In genomic region chr6:7726416-7727149, GRCh38 we compare ENCODE assay signal across 8 cellular contexts. TPM values are rescaled to one million over a fixed set of nuclear protein-coding genes. Genes with fewer than 3 reads are reported as not detected.
DNase-seq lines count a peak whose midpoint lies in the region; ATAC-seq, FAIRE-seq and TF ChIP-seq lines count a peak whose summit lies in the region.

No MANE protein-coding gene starts in this region.

- no peaks in the 10 kb centered on the region for H3K9me1 ChIP-seq in K562 (ENCODE audit: control insufficient read depth, insufficient read depth, low read length)

- no peaks in the 10 kb centered on the region for H3K9me3 ChIP-seq in BLaER1 treated with 17β-estradiol and CSF1 and Interleukin-3, amounts not matched to agents 10 nM and 100 nM (replicated peaks in 1 of 11)
- H3K9me3 ChIP-seq in K562 (replicated peaks; ENCODE audit: control insufficient read depth, insufficient read depth, low read depth, low read length) (no peaks in the 10 kb centered on the region), left lung (no peaks in the 10 kb centered on the region), tibial nerve (no peaks in the 10 kb centered on the region)

- TF ChIP-seq EP300 in Ishikawa (IDR thresholded peaks at IDR 0.05; ENCODE audit: borderline replicate concordance) (no peak), K562 (IDR thresholded peaks at IDR 0.05; ENCODE audit: low read length) (no peak), tibial nerve (IDR thresholded peaks at IDR 0.05) (no peak)

- peak overlapping the region; percentile 33 to 72 (median 62); a peak in 21 of 22 replicates for H3K9ac ChIP-seq in BLaER1 treated with 17β-estradiol and CSF1 and Interleukin-3, amounts not matched to agents 10 nM and 100 nM
- H3K9ac ChIP-seq in K562 (ENCODE audit: insufficient read depth in 1 of 2, low read depth in 2 of 2, low read length in 2 of 2) = peak overlapping the region in 1 of 2 experiments; percentile 9; a peak in 2 of 4 replicates

- no peak for TF ChIP-seq CTCF in K562 (IDR thresholded peaks at IDR 0.05 in 2 of 3, conservative IDR thresholded peaks at IDR 0.05 in 1 of 3; ENCODE audit: insufficient read depth in 2 of 3, low read depth in 1 of 3, low read length in 3 of 3)
- no peak for TF ChIP-seq CTCF in left lung (IDR thresholded peaks at IDR 0.05)
- no peak for TF ChIP-seq CTCF in tibial nerve (IDR thresholded peaks at IDR 0.05)

- POLR2A ChIA-PET in K562 (lab: Yijun Ruan, JAX) = no interaction called here

- H3K27me3 ChIP-seq in BLaER1 treated with 17β-estradiol and CSF1 and Interleukin-3, amounts not matched to agents 10 nM and 100 nM = peaks cover 77 to 86% (median 84%) of the 10 kb centered on the region in 11 experiments
- H3K27me3 ChIP-seq in K562 (ENCODE audit: control insufficient read depth in 2 of 2, insufficient read depth in 2 of 2, low read length in 2 of 2) (peaks cover 46 to 53% of the 10 kb centered on the region in 2 experiments), left lung (peaks cover 60 to 85% of the 10 kb centered on the region in 2 donors), tibial nerve (peaks cover 0 to 54% of the 10 kb centered on the region in 2 donors)

- DNase-seq in K562 (ENCODE audit: extremely low read depth in 1 of 4, low spot score in 3 of 4) = peak in 2 of 4 experiments; percentile 16 to 29
- DNase-seq in left lung = peak in 1 of 2 donors; percentile 84
- no peak for DNase-seq in tibial nerve (ENCODE audit: low spot score in 2 of 2)
- DNase-seq in GDM1 (lab: John Stamatoyannopoulos, UW) = no peak

- peak overlapping the region; percentile 98 to 100 (median 99) for H3K4me2 ChIP-seq in BLaER1 treated with 17β-estradiol and CSF1 and Interleukin-3, amounts not matched to agents 10 nM and 100 nM
- peak overlapping the region; percentile 56 for H3K4me2 ChIP-seq in K562 (ENCODE audit: insufficient read depth, low read length)

- H3K36me3 ChIP-seq in BLaER1 treated with 17β-estradiol and CSF1 and Interleukin-3, amounts not matched to agents 10 nM and 100 nM = no peaks in the 10 kb centered on the region
- H3K36me3 ChIP-seq in K562 (ENCODE audit: control insufficient read depth, insufficient read depth, low read length) = no peaks in the 10 kb centered on the region
- H3K36me3 ChIP-seq in left lung = no peaks in the 10 kb centered on the region
- no peaks in the 10 kb centered on the region for H3K36me3 ChIP-seq in tibial nerve

- in situ Hi-C loops in K562 (cut with MboI) = loop anchor here (5.0 kb wide), 1 partner anchor 261 kb away; no protein-coding TSS in a partner anchor

- peaks cover 0 to 35% (median 28%) of the 10 kb centered on the region in 11 experiments; a peak in 19 of 22 replicates for H4K20me1 ChIP-seq in BLaER1 treated with 17β-estradiol and CSF1 and Interleukin-3, amounts not matched to agents 10 nM and 100 nM
- H4K20me1 ChIP-seq in K562 (replicated peaks; ENCODE audit: control insufficient read depth, insufficient read depth, low read length) = peaks cover 12% of the 10 kb centered on the region

- peak overlapping the region; percentile 67 for H2AFZ ChIP-seq in K562 (ENCODE audit: low read depth, low read length)

- CTCF ChIA-PET in K562 (lab: Yijun Ruan, JAX; ENCODE audit: low intra/inter-chr PET ratio) = no interaction called here

- intact Hi-C loops in K562 (cut with micrococcal nuclease) = no loop called here
- intact Hi-C loops in left lung (cut with DNase I) = no loop called here

- ATAC-seq in GM19035 (IDR thresholded peaks at IDR 0.05; ENCODE audit: unreplicated experiment) = peak; percentile 36
- ATAC-seq in K562 = peak; percentile 23
- peak; percentile 54 for ATAC-seq in left lung
- ATAC-seq in HG03469 (IDR thresholded peaks at IDR 0.05; ENCODE audit: unreplicated experiment) = no peak

- BruUV-seq in K562 (replicated peaks; lab: Mats Ljungman, UMichigan) = no TSS peak

- 5% methylated on average over 51 of the region's 84 CpGs for WGBS in K562 (ENCODE audit: insufficient coverage, low coverage, missing lambda C conversion rate)
- 1% methylated on average over 39 of the region's 84 CpGs; no CpG with 5 or more reads in 1 of the 2 donors for WGBS in tibial nerve, 2 donors

- no peaks in the 10 kb centered on the region for H3K79me2 ChIP-seq in K562 (ENCODE audit: control insufficient read depth, insufficient read depth, low read length)

- no peak for TF ChIP-seq RAD21 in Ishikawa (IDR thresholded peaks at IDR 0.05; ENCODE audit: low read depth)
- no peak for TF ChIP-seq RAD21 in K562 (CRISPR knock-in tag; conservative IDR thresholded peaks at IDR 0.05 in 1 of 2, IDR thresholded peaks at IDR 0.05 in 1 of 2)

- H3K27ac ChIP-seq in BLaER1 treated with 17β-estradiol and CSF1 and Interleukin-3, amounts not matched to agents 10 nM and 100 nM = 0 out of 22 replicates have a peak overlapping the region, but pooled peaks of 1 of the 11 experiments have one; percentile 20
- H3K27ac ChIP-seq in K562 (ENCODE audit: extremely low read depth, low read depth, low read length) (no peak overlapping the region), left lung (no peak overlapping the region), tibial nerve (peak overlapping the region in 1 of 4 donors; percentile 34)

- peaks cover 28 to 61% (median 36%) of the 10 kb centered on the region in 10 experiments for H3K4me1 ChIP-seq in BLaER1 treated with 17β-estradiol and CSF1 and Interleukin-3, amounts not matched to agents 10 nM and 100 nM
- H3K4me1 ChIP-seq in K562 (replicated peaks in 1 of 2; ENCODE audit: control insufficient read depth in 2 of 2, insufficient read depth in 2 of 2, low read length in 2 of 2) (peaks cover 3 to 30% of the 10 kb centered on the region in 2 experiments; a peak in 3 of 5 replicates), left lung (peaks cover 13 to 47% of the 10 kb centered on the region in 2 donors), tibial nerve (peaks cover 0 to 42% (median 20%) of the 10 kb centered on the region in 4 donors)

- TF ChIP-seq POLR2A in K562 (conservative IDR thresholded peaks at IDR 0.05) (no peak), tibial nerve (IDR thresholded peaks at IDR 0.05) (no peak)

- H3K4me3 ChIP-seq in BLaER1 treated with 17β-estradiol and CSF1 and Interleukin-3, amounts not matched to agents 10 nM and 100 nM = peak overlapping the region; percentile 59 to 74 (median 67)
- H3K4me3 ChIP-seq in K562 = peak overlapping the region; percentile 30
- peak overlapping the region; percentile 58 for H3K4me3 ChIP-seq in left lung
- peak overlapping the region; percentile 34 to 62 (median 56) for H3K4me3 ChIP-seq in tibial nerve

- no peak for FAIRE-seq in K562 (lab: Jason Lieb, UNC)

TF ChIP-seq in Ishikawa, 13 proteins besides CTCF, POLR2A, EP300 and RAD21:
- no peak for TF ChIP-seq CREB1 (IDR thresholded peaks at IDR 0.05; ENCODE audit: low read depth)
- TF ChIP-seq, protein P1, sequence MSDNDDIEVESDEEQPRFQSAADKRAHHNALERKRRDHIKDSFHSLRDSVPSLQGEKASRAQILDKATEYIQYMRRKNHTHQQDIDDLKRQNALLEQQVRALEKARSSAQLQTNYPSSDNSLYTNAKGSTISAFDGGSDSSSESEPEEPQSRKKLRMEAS (IDR thresholded peaks at IDR 0.05) = peak; percentile 20; the same call in 1 of the 2 replicates

TF ChIP-seq in K562, 482 proteins besides CTCF, POLR2A, EP300 and RAD21 (continues in another document):
- TF ChIP-seq RBM34 (IDR thresholded peaks at IDR 0.05; ENCODE audit: borderline replicate concordance, insufficient read depth, low read length) (0 out of 2 replicates have a peak, but pooled peaks have one; percentile 14), RBBP5 (IDR thresholded peaks at IDR 0.05; ENCODE audit: borderline replicate concordance, insufficient read depth, low read length, poor library complexity, severe bottlenecking) (peak; percentile 30), TCF3 (CRISPR knock-in tag; IDR thresholded peaks at IDR 0.05) (no peak)
- TF ChIP-seq, protein P2, sequence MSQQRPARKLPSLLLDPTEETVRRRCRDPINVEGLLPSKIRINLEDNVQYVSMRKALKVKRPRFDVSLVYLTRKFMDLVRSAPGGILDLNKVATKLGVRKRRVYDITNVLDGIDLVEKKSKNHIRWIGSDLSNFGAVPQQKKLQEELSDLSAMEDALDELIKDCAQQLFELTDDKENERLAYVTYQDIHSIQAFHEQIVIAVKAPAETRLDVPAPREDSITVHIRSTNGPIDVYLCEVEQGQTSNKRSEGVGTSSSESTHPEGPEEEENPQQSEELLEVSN (IDR thresholded peaks at IDR 0.05; ENCODE audit: borderline replicate concordance in 1 of 2, extremely low read depth in 1 of 2, insufficient read depth in 1 of 2, insufficient read length in 1 of 2, low read depth in 1 of 2, low read length in 1 of 2, poor library complexity in 1 of 2, severe bottlenecking in 1 of 2) = peak in 1 of 2 experiments; percentile 34

RNA-seq across cellular contexts. Expression of gene BMP6, which starts 0.7 kb away (rescaled TPM):
- total RNA-seq in K562 (2011; cell fraction: chromatin; rRNA removed; ENCODE audit: low replicate concordance) = not detected in 2 replicates
- total RNA-seq in K562 (2011; cell fraction: nucleolus; rRNA removed) = 0.17 TPM in 1 of 2 replicates, not detected in the other
- not detected in 2 replicates for total RNA-seq in K562 (2011; cell fraction: nucleoplasm; rRNA removed)
- total RNA-seq in K562 (2014; rRNA removed) (not detected in 2 replicates), K562 (2014; rRNA removed; fragmentation: Illumina TruSeq; extraction: Trizol) (0.10 TPM in 1 of 2 replicates, not detected in the other), K562 (2015; rRNA removed; fragmentation: Illumina TruSeq; extraction: Trizol) (0.07 and 0.15 TPM in 2 replicates), K562 (2021) (0.07 and 0.13 TPM in 2 replicates), left lung (10 to 100 TPM in 1 of 2 donors, 1 to 10 TPM in 1; 5.8 to 18.7 TPM), tibial nerve (1 to 10 TPM; 4.8 to 8.8 (median 7.3) TPM)
- polyA plus RNA-seq in K562 (2011; rRNA removed) (0.04 and 0.15 TPM in 2 replicates), K562 (2014; fragmentation: Illumina TruSeq; extraction: Trizol) (0.10 TPM in 2 replicates), K562 (2014; fragmentation: Nextera tagmentation; extraction: Ambion mirVana) (under 1 TPM in 1 of 2 experiments, not detected in 1; 0.01 TPM), K562 (2014; rRNA removed) (0.05 and 0.22 TPM in 2 replicates)
- 0.06 and 0.21 TPM in 2 replicates for polyA plus RNA-seq in K562 (2011; cell fraction: cytosol; rRNA removed)
- polyA plus RNA-seq in K562 (2011; cell fraction: nucleus; rRNA removed) = 0.06 TPM in 1 of 2 replicates, not detected in the other
- polyA plus RNA-seq in K562 (2012) = 0.13 and 0.26 TPM in 2 replicates
- 0.07 and 0.36 TPM in 2 replicates for polyA minus RNA-seq in K562 (2011; rRNA and poly(A)+ RNA removed)
- polyA minus RNA-seq in K562 (2011; cell fraction: cytosol; rRNA and poly(A)+ RNA removed) = 1.1 TPM in 1 of 2 replicates, not detected in the other
- 0.13 and 0.22 TPM in 2 replicates for polyA minus RNA-seq in K562 (2011; cell fraction: nucleus; rRNA and poly(A)+ RNA removed)

Comparison
In these comparisons a context has a peak if more than half of its experiments do, and no peak if none do; other contexts are left out.
1. RNA of gene BMP6, which starts 0.7 kb away (total RNA-seq): 5.8 to 18.7 TPM in left lung and 4.8 to 8.8 TPM in tibial nerve; 0.07 to 0.17 TPM in K562; every median in the first group is over 4 times any median in the second.
2. Peak in every context shown above with its lines, with median percentiles within 50 percentile points of each other: H3K4me3 ChIP-seq.